ENCODE assay signal across 16 cellular contexts in the genomic region with DNA sequence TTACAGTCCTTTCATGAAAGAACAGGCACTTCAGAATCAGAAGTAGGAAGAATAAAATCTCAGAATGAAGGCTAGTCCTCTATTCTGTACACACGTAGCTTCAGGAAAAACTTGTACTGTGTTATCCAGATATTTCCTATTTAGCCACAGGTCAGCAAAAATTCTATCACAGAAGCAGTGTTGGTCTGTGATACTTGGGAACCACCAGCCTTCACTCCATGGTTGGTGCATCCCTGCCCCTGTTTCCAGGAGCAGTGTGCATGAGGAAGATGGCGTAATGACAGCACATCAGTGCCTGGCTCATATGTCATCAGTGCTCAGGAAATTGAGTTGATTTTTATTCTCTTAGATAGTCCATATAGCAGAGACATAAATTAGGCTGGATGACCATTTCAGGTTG.
DNase-seq lines count a peak whose midpoint lies in the region; ATAC-seq, FAIRE-seq and TF ChIP-seq lines count a peak whose summit lies in the region.
"Had no signal": no experiment of that assay in that cellular context is flagged by ENCODE, and none has a peak within 500 bp of the region (broad histone marks: within the 10 kb centered on the region; RNA-seq: fewer than 3 reads in every experiment).

No MANE protein-coding gene starts in this region.

- TF ChIP-seq EP300 in H1 (IDR thresholded peaks at IDR 0.05; ENCODE audit: borderline replicate concordance in 1 of 2, low read depth in 2 of 2, low read length in 2 of 2) = no peak

- no peak overlapping the region for H3K23ac ChIP-seq in H1 (ENCODE audit: insufficient read length)

- CTCF ChIA-PET in H1 (lab: Charles Lee; ENCODE audit: partially characterized antibody) = interaction anchor here (0.8 to 3.4 kb wide), 10 partner anchors 8 to 167 kb away, joined by 3 to 18 read pairs (median 3); a partner anchor contains a TSS

- TF ChIP-seq CTCF in heart left ventricle (IDR thresholded peaks at IDR 0.05) (no peak), H1 (IDR thresholded peaks at IDR 0.05; ENCODE audit: control extremely low read depth in 1 of 3, insufficient read depth in 1 of 3, low read depth in 1 of 3, low read length in 3 of 3) (no peak), nephron progenitor cell (IDR thresholded peaks at IDR 0.05) (no peak), uterus (IDR thresholded peaks at IDR 0.05) (no peak)

- H3K56ac ChIP-seq in H1 (replicated peaks; ENCODE audit: insufficient read length, low read depth, low read length) = no peak overlapping the region

- H3K18ac ChIP-seq in H1 (ENCODE audit: extremely low read depth, low read length) = peak overlapping the region; percentile 20; the same call in 1 of the 2 replicates

- no peak overlapping the region for H2AFZ ChIP-seq in H1 (ENCODE audit: low read length)

- no peak for FAIRE-seq in H1 (lab: Jason Lieb, UNC)
- FAIRE-seq: A204.1, endometrium had no signal

- 0 out of 2 replicates have a peak overlapping the region, but pooled peaks have one; percentile 31 for H2BK15ac ChIP-seq in H1 (ENCODE audit: low read length)

- H3K4me1 ChIP-seq in heart left ventricle = peaks cover 16 to 98% (median 59%) of the 10 kb centered on the region in 12 donors
- peaks cover 5 to 20% (median 9%) of the 10 kb centered on the region in 4 experiments; a peak in 6 of 7 replicates for H3K4me1 ChIP-seq in H1 (replicated peaks in 1 of 4; ENCODE audit: control insufficient read depth in 3 of 4, insufficient read depth in 4 of 4, low read length in 3 of 4)
- H3K4me1 ChIP-seq in uterus = peaks cover 0 to 6% of the 10 kb centered on the region in 2 donors

- no peak overlapping the region for H3K4ac ChIP-seq in H1 (replicated peaks; ENCODE audit: insufficient read length, low read depth, low read length)

- no peak overlapping the region for H2BK20ac ChIP-seq in H1 (ENCODE audit: low read length)

- no peak overlapping the region for H4K8ac ChIP-seq in H1 (ENCODE audit: extremely low read depth, insufficient read depth, low read length)

- 59 to 67% (median 63%) methylated on average over 2 of the region's 2 CpGs for WGBS in heart left ventricle, 4 donors
- WGBS in H1 (ENCODE audit: extremely low coverage in 1 of 2, insufficient coverage in 1 of 2, insufficient read length in 1 of 2, insufficient replicate concordance in 2 of 2, low coverage in 1 of 2, low lambda C conversion rate in 2 of 2, missing lambda C conversion rate in 1 of 2), 2 experiments = 86% methylated on average over 2 of the region's 2 CpGs; no CpG with 5 or more reads in 1 of the 2 experiments

- no peaks in the 10 kb centered on the region for H3K36me3 Mint-ChIP-seq in nephron progenitor cell (ENCODE audit: low read depth)
- H3K36me3 Mint-ChIP-seq in stimulated activated memory B cell treated with anti-CD40 and anti-IgM and Interleukin-4, amounts not matched to agents 10 μg/mL and 1 μg/mL and 100 μg/mL, for 72 hours = peaks cover 5% of the 10 kb centered on the region

- H3K27me3 ChIP-seq in heart left ventricle (no peaks in the 10 kb centered on the region), H1 (replicated peaks in 1 of 4; ENCODE audit: control insufficient read depth in 3 of 4, extremely low read depth in 1 of 4, insufficient read depth in 3 of 4, low read length in 3 of 4) (no peaks in the 10 kb centered on the region), uterus (no peaks in the 10 kb centered on the region)

- H3K79me2 ChIP-seq in H1 (ENCODE audit: control insufficient read depth in 1 of 2, insufficient read depth in 2 of 2, low read length in 2 of 2) = no peaks in the 10 kb centered on the region

- peak overlapping the region; percentile 96 for H3K27ac Mint-ChIP-seq in nephron progenitor cell
- H3K27ac Mint-ChIP-seq in stimulated activated memory B cell treated with anti-CD40 and anti-IgM and Interleukin-4, amounts not matched to agents 10 μg/mL and 1 μg/mL and 100 μg/mL, for 72 hours = no peak overlapping the region
- H3K27ac Mint-ChIP-seq: activated CD4-positive, alpha-beta T cell treated with anti-CD3 and anti-CD28 coated beads, Interleukin-2, amount 10 ng/mL, durations not matched to agents 7 days and 5 days; activated T-cell treated with anti-CD3 and anti-CD28 coated beads, Interleukin-2, amount 50 U/mL, for 72 hours; stimulated activated naive CD8-positive, alpha-beta T cell treated with anti-CD3 and anti-CD28 coated beads, Interleukin-15, amount 100 ng/mL, for 72 hours; T-helper 1 cell treated with Interleukin-12 subunit alpha and Interleukin-12 subunit beta and Interleukin-4 antibody, amounts not matched to agents 30 μg/mL and 1 μg/mL, for 36 hours had no signal

- ATAC-seq in heart left ventricle (no peak), Right ventricle myocardium inferior (no peak), GM18873 (IDR thresholded peaks at IDR 0.05; ENCODE audit: low FRiP score, unreplicated experiment) (no peak)
- ATAC-seq in stimulated activated memory B cell treated with anti-CD40 and anti-IgM and Interleukin-4, amounts not matched to agents 10 μg/mL and 1 μg/mL and 100 μg/mL, for 72 hours = no peak
- ATAC-seq: activated T-cell treated with anti-CD3 and anti-CD28 coated beads, Interleukin-2, amount 50 U/mL, for 72 hours; stimulated activated naive CD8-positive, alpha-beta T cell treated with anti-CD3 and anti-CD28 coated beads, Interleukin-15, amount 100 ng/mL, for 72 hours had no signal

- H2BK12ac ChIP-seq in H1 (ENCODE audit: low read depth, low read length) = peak overlapping the region; percentile 78; the same call in 1 of the 2 replicates

- H2BK5ac ChIP-seq in H1 (ENCODE audit: low read depth, low read length) = no peak overlapping the region

- no peak overlapping the region for H2BK120ac ChIP-seq in H1 (replicated peaks; ENCODE audit: low read depth, low read length)

- no peaks in the 10 kb centered on the region for H3K23me2 ChIP-seq in H1 (ENCODE audit: low read depth, low read length)

- no peak for TF ChIP-seq RAD21 in H1 (IDR thresholded peaks at IDR 0.05 in 1 of 2, conservative IDR thresholded peaks at IDR 0.05 in 1 of 2; ENCODE audit: low read depth in 2 of 2, low read length in 2 of 2)

- peaks cover 44% of the 10 kb centered on the region for H3K4me1 Mint-ChIP-seq in nephron progenitor cell
- peaks cover 9% of the 10 kb centered on the region for H3K4me1 Mint-ChIP-seq in stimulated activated memory B cell treated with anti-CD40 and anti-IgM and Interleukin-4, amounts not matched to agents 10 μg/mL and 1 μg/mL and 100 μg/mL, for 72 hours
- H3K4me1 Mint-ChIP-seq: activated CD4-positive, alpha-beta T cell treated with anti-CD3 and anti-CD28 coated beads, Interleukin-2, amount 10 ng/mL, durations not matched to agents 7 days and 5 days had no signal

- no peaks in the 10 kb centered on the region for H3K9me3 Mint-ChIP-seq in nephron progenitor cell
- no peaks in the 10 kb centered on the region for H3K9me3 Mint-ChIP-seq in stimulated activated memory B cell treated with anti-CD40 and anti-IgM and Interleukin-4, amounts not matched to agents 10 μg/mL and 1 μg/mL and 100 μg/mL, for 72 hours
- H3K9me3 Mint-ChIP-seq: activated CD4-positive, alpha-beta T cell treated with anti-CD3 and anti-CD28 coated beads, Interleukin-2, amount 10 ng/mL, durations not matched to agents 7 days and 5 days; activated T-cell treated with anti-CD3 and anti-CD28 coated beads, Interleukin-2, amount 50 U/mL, for 72 hours; stimulated activated naive CD8-positive, alpha-beta T cell treated with anti-CD3 and anti-CD28 coated beads, Interleukin-15, amount 100 ng/mL, for 72 hours; T-helper 1 cell treated with Interleukin-12 subunit alpha and Interleukin-12 subunit beta and Interleukin-4 antibody, amounts not matched to agents 30 μg/mL and 1 μg/mL, for 36 hours had no signal

- H3K4me3 ChIP-seq in heart left ventricle = no peak overlapping the region
- H3K4me3 ChIP-seq in H1 (ENCODE audit: extremely low read depth in 1 of 4, insufficient read depth in 2 of 4, low read depth in 3 of 4, low read length in 4 of 4) = no peak overlapping the region
- no peak overlapping the region for H3K4me3 ChIP-seq in uterus

- POLR2A ChIA-PET in H1 (lab: Charles Lee; ENCODE audit: partially characterized antibody) = interaction anchor here (1.0 kb wide), 1 partner anchor 11 kb away, joined by 3 read pairs; no protein-coding TSS in a partner anchor

- no peak overlapping the region for H3K4me3 Mint-ChIP-seq in nephron progenitor cell
- no peak overlapping the region for H3K4me3 Mint-ChIP-seq in stimulated activated memory B cell treated with anti-CD40 and anti-IgM and Interleukin-4, amounts not matched to agents 10 μg/mL and 1 μg/mL and 100 μg/mL, for 72 hours
- H3K4me3 Mint-ChIP-seq: activated CD4-positive, alpha-beta T cell treated with anti-CD3 and anti-CD28 coated beads, Interleukin-2, amount 10 ng/mL, durations not matched to agents 7 days and 5 days; activated T-cell treated with anti-CD3 and anti-CD28 coated beads, Interleukin-2, amount 50 U/mL, for 72 hours; stimulated activated naive CD8-positive, alpha-beta T cell treated with anti-CD3 and anti-CD28 coated beads, Interleukin-15, amount 100 ng/mL, for 72 hours; T-helper 1 cell treated with Interleukin-12 subunit alpha and Interleukin-12 subunit beta and Interleukin-4 antibody, amounts not matched to agents 30 μg/mL and 1 μg/mL, for 36 hours had no signal

- no peak overlapping the region for H3K14ac ChIP-seq in H1 (ENCODE audit: insufficient read length)

- H3K36me3 ChIP-seq in heart left ventricle (no peaks in the 10 kb centered on the region), H1 (ENCODE audit: control insufficient read depth in 2 of 4, insufficient read depth in 4 of 4, low read length in 3 of 4) (no peaks in the 10 kb centered on the region), uterus (no peaks in the 10 kb centered on the region)

- H3K27ac ChIP-seq in heart left ventricle (peak overlapping the region in 11 of 12 donors; percentile 83 to 90 (median 86)), H1 (ENCODE audit: low read depth, low read length) (no peak overlapping the region), uterus (peak overlapping the region; percentile 86 to 97)

- peaks cover 3% of the 10 kb centered on the region; the same call in 1 of the 2 replicates for H3K79me1 ChIP-seq in H1 (ENCODE audit: low read depth, low read length)

- H2AK5ac ChIP-seq in H1 (ENCODE audit: low read depth, low read length) = 0 out of 2 replicates have a peak overlapping the region, but pooled peaks have one; percentile 78

- H3K4me2 ChIP-seq in H1 (ENCODE audit: insufficient read depth in 1 of 2, low read depth in 2 of 2, low read length in 2 of 2) = no peak overlapping the region

- intact Hi-C loops in heart left ventricle (cut with DNase I) = loop anchor here in 6 of 10 donors (5.0 kb wide), 3 partner anchors 33 to 87 kb away; a partner anchor contains a TSS
- intact Hi-C loops in Right ventricle myocardium inferior (cut with DNase I) = loop anchor here (5.0 kb wide), 1 partner anchor 33 kb away; no protein-coding TSS in a partner anchor
- intact Hi-C loops in uterus (cut with DNase I; ENCODE audit: low total_unique reads) = no loop called here

- no peak overlapping the region for H4K5ac ChIP-seq in H1 (ENCODE audit: insufficient read length, low read depth, low read length)

- H4K91ac ChIP-seq in H1 (replicated peaks; ENCODE audit: insufficient read length, low read length) = no peak overlapping the region

- peaks cover 7% of the 10 kb centered on the region for H3K27me3 Mint-ChIP-seq in nephron progenitor cell (ENCODE audit: low read depth, poor library complexity)
- no peaks in the 10 kb centered on the region for H3K27me3 Mint-ChIP-seq in stimulated activated memory B cell treated with anti-CD40 and anti-IgM and Interleukin-4, amounts not matched to agents 10 μg/mL and 1 μg/mL and 100 μg/mL, for 72 hours

- H3K9ac ChIP-seq in H1 (replicated peaks in 1 of 4; ENCODE audit: extremely low read depth in 1 of 4, low read depth in 3 of 4, low read length in 3 of 4) = no peak overlapping the region

- no peaks in the 10 kb centered on the region for H3K9me3 ChIP-seq in heart left ventricle
- H3K9me3 ChIP-seq in H1 (ENCODE audit: insufficient read depth in 2 of 2, low read depth in 1 of 2, low read length in 1 of 2) = no peaks in the 10 kb centered on the region
- H3K9me3 ChIP-seq in uterus = no peaks in the 10 kb centered on the region

- no peak for DNase-seq in heart left ventricle
- no peak for DNase-seq in Right ventricle myocardium inferior (ENCODE audit: missing footprints)
- no peak for DNase-seq in H1 (ENCODE audit: low read depth in 1 of 2, low spot score in 2 of 2)
- DNase-seq in nephron progenitor cell = no peak
- DNase-seq in uterus = no peak
- DNase-seq in retina = no peak
- DNase-seq: activated CD4-positive, alpha-beta T cell treated with anti-CD3 and anti-CD28 coated beads, Interleukin-2, amount 10 ng/mL, durations not matched to agents 7 days and 5 days; activated T-cell treated with anti-CD3 and anti-CD28 coated beads, Interleukin-2, amount 50 U/mL, for 72 hours; COR-L47; NCI-H1092; stimulated activated naive CD8-positive, alpha-beta T cell treated with anti-CD3 and anti-CD28 coated beads, Interleukin-15, amount 100 ng/mL, for 72 hours had no signal

- H4K20me1 ChIP-seq in H1 (replicated peaks in 1 of 2; ENCODE audit: control insufficient read depth in 1 of 2, insufficient read depth in 2 of 2, low read length in 2 of 2) = no peaks in the 10 kb centered on the region

- TF ChIP-seq POLR2A in heart left ventricle (IDR thresholded peaks at IDR 0.05) (no peak), H1 (IDR thresholded peaks at IDR 0.05; ENCODE audit: control extremely low read depth in 1 of 2, low read depth in 2 of 2, low read length in 2 of 2) (no peak), uterus (IDR thresholded peaks at IDR 0.05) (no peak)
